33 cellular contexts compared by ENCODE assay signal in genomic region chr13:104796581-104796980, GRCh38.
"Had no signal": no experiment of that assay in that cellular context is flagged by ENCODE, and none has a peak within 500 bp of the region (broad histone marks: within the 10 kb centered on the region; RNA-seq: fewer than 3 reads in every experiment).

No MANE protein-coding gene starts in this region.

- H3K36me3 ChIP-seq: ascending aorta, brain microvascular endothelial cell, MG63, WERI-Rb-1 had no signal

- H3K9me3 Mint-ChIP-seq: activated CD4-positive, alpha-beta T cell treated with anti-CD3 and anti-CD28 coated beads, Interleukin-2, amount 10 ng/mL, durations not matched to agents 24 days and 14 days; activated CD8-positive, alpha-beta T cell treated with anti-CD3 and anti-CD28 coated beads for 36 hours; activated naive CD8-positive, alpha-beta T cell treated with anti-CD3 and anti-CD28 coated beads for 36 hours; activated T-cell treated with anti-CD3 and anti-CD28 coated beads, Interleukin-2, amount 50 U/mL, for 72 hours; activated T-helper 17 cell treated with anti-CD3 and anti-CD28 coated beads, Interleukin-2, amount 50 U/mL, for 72 hours had no signal

- ATAC-seq: activated CD8-positive, alpha-beta T cell treated with anti-CD3 and anti-CD28 coated beads for 36 hours; activated T-cell treated with anti-CD3 and anti-CD28 coated beads, Interleukin-2, amount 50 U/mL, for 72 hours; activated T-helper 17 cell treated with anti-CD3 and anti-CD28 coated beads, Interleukin-2, amount 50 U/mL, for 72 hours; K562 had no signal

- H3K4me3 ChIP-seq: ascending aorta, K562, MG63, PC-9 had no signal

- H3K27me3 ChIP-seq: ascending aorta, brain microvascular endothelial cell, MG63 had no signal

- H3K27ac ChIP-seq: ascending aorta, brain microvascular endothelial cell, PC-9, RWPE1, WERI-Rb-1 had no signal

- H3K36me3 Mint-ChIP-seq: activated naive CD8-positive, alpha-beta T cell treated with anti-CD3 and anti-CD28 coated beads for 36 hours had no signal

- H3K4me1 Mint-ChIP-seq: activated CD4-positive, alpha-beta T cell treated with anti-CD3 and anti-CD28 coated beads, Interleukin-2, amount 10 ng/mL, durations not matched to agents 24 days and 14 days; activated naive CD8-positive, alpha-beta T cell treated with anti-CD3 and anti-CD28 coated beads for 36 hours; activated T-helper 17 cell treated with anti-CD3 and anti-CD28 coated beads, Interleukin-2, amount 50 U/mL, for 72 hours had no signal

- H3K4me1 ChIP-seq: ascending aorta had no signal

- H3K27ac Mint-ChIP-seq: activated CD4-positive, alpha-beta T cell treated with anti-CD3 and anti-CD28 coated beads, Interleukin-2, amount 10 ng/mL, durations not matched to agents 24 days and 14 days; activated CD8-positive, alpha-beta T cell treated with anti-CD3 and anti-CD28 coated beads for 36 hours; activated naive CD8-positive, alpha-beta T cell treated with anti-CD3 and anti-CD28 coated beads for 36 hours; activated T-cell treated with anti-CD3 and anti-CD28 coated beads, Interleukin-2, amount 50 U/mL, for 72 hours; activated T-helper 17 cell treated with anti-CD3 and anti-CD28 coated beads, Interleukin-2, amount 50 U/mL, for 72 hours had no signal

- DNase-seq: activated CD4-positive, alpha-beta T cell treated with anti-CD3 and anti-CD28 coated beads for 1 hour; activated CD4-positive, alpha-beta T cell treated with anti-CD3 and anti-CD28 coated beads, Interleukin-2, amount 10 ng/mL, durations not matched to agents 24 days and 14 days; activated CD4-positive, alpha-beta T cell treated with anti-CD3 and anti-CD28 coated beads, Interleukin-2, amount 50 U/mL, for 4 hours; activated CD4-positive, CD25-positive, alpha-beta regulatory T cell; activated CD8-positive, alpha-beta T cell treated with anti-CD3 and anti-CD28 coated beads for 36 hours; activated effector memory CD4-positive, alpha-beta T cell treated with anti-CD3 and anti-CD28 coated beads, Interleukin-2, amount 50 U/mL, for 16 hours; activated naive CD4-positive, alpha-beta T cell; activated naive CD4-positive, alpha-beta T cell treated with anti-CD3 and anti-CD28 coated beads, Interleukin-2, amount 50 U/mL, for 16 hours; activated naive CD8-positive, alpha-beta T cell treated with anti-CD3 and anti-CD28 coated beads for 36 hours; activated T-cell treated with anti-CD3 and anti-CD28 coated beads, Interleukin-2, amount 50 U/mL, for 1 hour; activated T-cell treated with anti-CD3 and anti-CD28 coated beads, Interleukin-2, amount 50 U/mL, for 72 hours; amygdala; brain microvascular endothelial cell; central memory CD4-positive, alpha-beta T cell; MG63; NCI-H1048; NCI-H1105 treated with DMSO at 0.1 percent for 48 hours; NCI-H1436; NCI-H1694; NCI-H2029; NCI-H345; NCI-H526; NCI-H748 treated with DMSO at 0.1 percent for 48 hours; NK-92 treated with Interleukin-12 subunit alpha and Interleukin-12 subunit beta, amount 100 ng/mL, for 24 hours; PC-9; Right ventricle myocardium superior; SW 1271; T1000; WERI-Rb-1 had no signal

- H3K27me3 Mint-ChIP-seq: activated CD4-positive, alpha-beta T cell treated with anti-CD3 and anti-CD28 coated beads, Interleukin-2, amount 10 ng/mL, durations not matched to agents 24 days and 14 days; activated CD8-positive, alpha-beta T cell treated with anti-CD3 and anti-CD28 coated beads for 36 hours; activated naive CD8-positive, alpha-beta T cell treated with anti-CD3 and anti-CD28 coated beads for 36 hours had no signal

- H3K9me3 ChIP-seq: ascending aorta, MG63 had no signal

- H3K4me3 Mint-ChIP-seq: activated CD4-positive, alpha-beta T cell treated with anti-CD3 and anti-CD28 coated beads, Interleukin-2, amount 10 ng/mL, durations not matched to agents 24 days and 14 days; activated CD8-positive, alpha-beta T cell treated with anti-CD3 and anti-CD28 coated beads for 36 hours; activated naive CD8-positive, alpha-beta T cell treated with anti-CD3 and anti-CD28 coated beads for 36 hours; activated T-cell treated with anti-CD3 and anti-CD28 coated beads, Interleukin-2, amount 50 U/mL, for 72 hours; activated T-helper 17 cell treated with anti-CD3 and anti-CD28 coated beads, Interleukin-2, amount 50 U/mL, for 72 hours had no signal
